ENCODE assay signal across 21 cellular contexts in genomic region chr5:118007262-118007661, GRCh38.
"Had no signal": no experiment of that assay in that cellular context is flagged by ENCODE, and none has a peak within 500 bp of the region (broad histone marks: within the 10 kb centered on the region; RNA-seq: fewer than 3 reads in every experiment).

No MANE protein-coding gene starts in this region.

- H3K27me3 Mint-ChIP-seq: activated B cell treated with CpG ODN at 0.5 μM for 24 hours; activated CD4-positive, alpha-beta memory T cell treated with anti-CD3 and anti-CD28 coated beads for 36 hours; activated naive CD8-positive, alpha-beta T cell treated with anti-CD3 and anti-CD28 coated beads, Interleukin-2, amount 10 ng/mL, durations not matched to agents 7 days and 5 days; stimulated activated memory B cell treated with anti-CD40 and anti-IgM and Interleukin-4, amounts not matched to agents 10 μg/mL and 1 μg/mL and 100 μg/mL, for 72 hours; type B pancreatic cell had no signal

- H3K9me3 Mint-ChIP-seq: activated B cell treated with CpG ODN at 0.5 μM for 24 hours; activated naive CD8-positive, alpha-beta T cell treated with anti-CD3 and anti-CD28 coated beads, Interleukin-2, amount 10 ng/mL, durations not matched to agents 7 days and 5 days; nephron progenitor cell; T-helper 2 cell treated with Interferon-gamma antibody and Interleukin-4, amounts not matched to agents 5 μg/mL and 100 μg/mL, for 36 hours; type B pancreatic cell had no signal

- H3K4me3 Mint-ChIP-seq: activated B cell treated with CpG ODN at 0.5 μM for 24 hours; activated CD4-positive, alpha-beta memory T cell treated with anti-CD3 and anti-CD28 coated beads for 36 hours; activated naive CD8-positive, alpha-beta T cell treated with anti-CD3 and anti-CD28 coated beads, Interleukin-2, amount 10 ng/mL, durations not matched to agents 7 days and 5 days; nephron progenitor cell; stimulated activated memory B cell treated with anti-CD40 and anti-IgM and Interleukin-4, amounts not matched to agents 10 μg/mL and 1 μg/mL and 100 μg/mL, for 72 hours; T-helper 2 cell treated with Interferon-gamma antibody and Interleukin-4, amounts not matched to agents 5 μg/mL and 100 μg/mL, for 36 hours; type B pancreatic cell had no signal

- H3K9me3 ChIP-seq: body of pancreas, esophagus muscularis mucosa, testis had no signal

- H3K36me3 Mint-ChIP-seq: activated CD4-positive, alpha-beta memory T cell treated with anti-CD3 and anti-CD28 coated beads for 36 hours; activated naive CD8-positive, alpha-beta T cell treated with anti-CD3 and anti-CD28 coated beads, Interleukin-2, amount 10 ng/mL, durations not matched to agents 7 days and 5 days; stimulated activated memory B cell treated with anti-CD40 and anti-IgM and Interleukin-4, amounts not matched to agents 10 μg/mL and 1 μg/mL and 100 μg/mL, for 72 hours; type B pancreatic cell had no signal

- DNase-seq: activated B cell treated with CpG ODN at 0.5 μM for 24 hours; activated CD4-positive, alpha-beta memory T cell treated with anti-CD3 and anti-CD28 coated beads for 36 hours; activated CD4-positive, alpha-beta T cell treated with anti-CD3 and anti-CD28 coated beads for 4 hours; activated naive CD4-positive, alpha-beta T cell; activated naive CD8-positive, alpha-beta T cell treated with anti-CD3 and anti-CD28 coated beads, Interleukin-2, amount 10 ng/mL, durations not matched to agents 7 days and 5 days; activated T-cell treated with anti-CD3 and anti-CD28 coated beads for 4 hours; body of pancreas; central memory CD4-positive, alpha-beta T cell; kidney; midbrain; nephron progenitor cell; nucleus accumbens; stimulated activated CD4-positive, alpha-beta T cell treated with anti-CD3 and anti-CD28 coated beads, Interleukin-4, amount 100 ng/mL, for 24 hours; testis had no signal

- H3K27ac Mint-ChIP-seq: activated B cell treated with CpG ODN at 0.5 μM for 24 hours; activated CD4-positive, alpha-beta memory T cell treated with anti-CD3 and anti-CD28 coated beads for 36 hours; activated naive CD8-positive, alpha-beta T cell treated with anti-CD3 and anti-CD28 coated beads, Interleukin-2, amount 10 ng/mL, durations not matched to agents 7 days and 5 days; nephron progenitor cell; stimulated activated memory B cell treated with anti-CD40 and anti-IgM and Interleukin-4, amounts not matched to agents 10 μg/mL and 1 μg/mL and 100 μg/mL, for 72 hours; T-helper 2 cell treated with Interferon-gamma antibody and Interleukin-4, amounts not matched to agents 5 μg/mL and 100 μg/mL, for 36 hours; type B pancreatic cell had no signal

- H3K4me1 ChIP-seq: body of pancreas, testis had no signal

- H3K36me3 ChIP-seq: esophagus muscularis mucosa had no signal

- H3K27ac ChIP-seq: body of pancreas, coronary artery, esophagus muscularis mucosa, testis had no signal

- H3K27me3 ChIP-seq: body of pancreas, esophagus muscularis mucosa, testis had no signal

- H3K4me1 Mint-ChIP-seq: activated B cell treated with CpG ODN at 0.5 μM for 24 hours; activated naive CD8-positive, alpha-beta T cell treated with anti-CD3 and anti-CD28 coated beads, Interleukin-2, amount 10 ng/mL, durations not matched to agents 7 days and 5 days; stimulated activated memory B cell treated with anti-CD40 and anti-IgM and Interleukin-4, amounts not matched to agents 10 μg/mL and 1 μg/mL and 100 μg/mL, for 72 hours had no signal

- H3K4me3 ChIP-seq: body of pancreas, coronary artery, esophagus muscularis mucosa, lung, smooth muscle cell, testis had no signal
